9 cellular contexts compared by ENCODE assay signal in genomic region chr1:109274533-109275476, GRCh38. TPM values are rescaled to one million over a fixed set of nuclear protein-coding genes. Genes with fewer than 3 reads are reported as not detected.
DNase-seq lines count a peak whose midpoint lies in the region; ATAC-seq, FAIRE-seq and TF ChIP-seq lines count a peak whose summit lies in the region.
"Had no signal": no experiment of that assay in that cellular context is flagged by ENCODE, and none has a peak within 500 bp of the region (broad histone marks: within the 10 kb centered on the region; RNA-seq: fewer than 3 reads in every experiment).

No MANE protein-coding gene starts in this region.

- H3K4me3 ChIP-seq in pancreas: no peak overlapping the region

- H3K36me3 ChIP-seq in pancreas: no peaks in the 10 kb centered on the region

- H3K9me3 ChIP-seq in pancreas: no peaks in the 10 kb centered on the region

- ATAC-seq in pancreas: peak in 3 of 4 donors; percentile 68 to 86 (median 85)
- no peak for ATAC-seq in HG03439 (IDR thresholded peaks at IDR 0.05; ENCODE audit: unreplicated experiment)
- no peak for ATAC-seq in GM18511 (IDR thresholded peaks at IDR 0.05; ENCODE audit: unreplicated experiment)

- FAIRE-seq in pancreas (lab: Jason Lieb, UNC): no peak

- DNase-seq in ELF-1 (ENCODE audit: low read depth, low spot score) (peak; percentile 93), NCI-H526 treated with DMSO at 0.1 percent for 48 hours (lab: John Stamatoyannopoulos, UW) (peak; percentile 70), epidermal melanocyte (ENCODE audit: insufficient read length, low spot score) (peak; percentile 83), pancreas (peak in 4 of 6 donors; percentile 28 to 83 (median 78)), posterior vena cava (ENCODE audit: low spot score) (no peak), medulla oblongata (ENCODE audit: extremely low spot score) (no peak)

- intact Hi-C loops in pancreas (cut with DNase I) (loop anchor here in 2 of 3 donors (5.0 to 10.0 kb wide), 3 partner anchors 120 to 250 kb away; partner anchors contain the start of gene SORT1 (in 1 of the 2)), posterior vena cava (cut with DNase I) (no loop called here)

- 13 to 32% methylated on average over 24 of the region's 24 CpGs for WGBS in pancreas, 2 donors

- no peaks in the 10 kb centered on the region for H3K27me3 ChIP-seq in pancreas

- peaks cover 0 to 9% (median 6%) of the 10 kb centered on the region in 3 donors for H3K4me1 ChIP-seq in pancreas

- no peak for TF ChIP-seq CTCF in pancreas (IDR thresholded peaks at IDR 0.05)

- H3K27ac ChIP-seq in pancreas: peak overlapping the region in 2 of 4 donors; percentile 71 to 83

RNA-seq across cellular contexts. Expression of gene PSRC1, which starts 8.1 kb away (rescaled TPM):
- total RNA-seq in pancreas: 1 to 10 TPM in 2 of 6 donors, under 1 TPM in 4; 0.08 to 3.0 (median 0.78) TPM
- polyA plus RNA-seq in pancreas: 1 to 10 TPM; 2.2 to 5.4 TPM
- 1 to 10 TPM; 1.7 to 2.2 TPM for total RNA-seq in posterior vena cava

RNA-seq across cellular contexts. Expression of gene CELSR2, which starts 25.5 kb away (rescaled TPM):
- 1 to 10 TPM; 4.0 to 8.5 (median 4.7) TPM for total RNA-seq in pancreas
- polyA plus RNA-seq in pancreas: 1 to 10 TPM; 5.6 to 6.8 TPM
- total RNA-seq in posterior vena cava: 1 to 10 TPM; 2.8 to 3.3 TPM

RNA-seq across cellular contexts. Expression of gene MYBPHL, which starts 32.0 kb away (rescaled TPM):
- total RNA-seq in pancreas (under 1 TPM in 2 of 6 donors, not detected in 4; 0.26 to 0.28 TPM), posterior vena cava (under 1 TPM in 1 of 2 donors, not detected in 1; 0.29 TPM)
- polyA plus RNA-seq in pancreas: 1 to 10 TPM in 1 of 2 donors, under 1 TPM in 1; 0.27 to 1.1 TPM
- total RNA-seq: glomerular endothelial cell had no signal

Comparison
In these comparisons a context has a peak if more than half of its experiments do, and no peak if none do; other contexts are left out.
1. DNase-seq: peak in ELF-1 (single experiment), NCI-H526 treated with DMSO at 0.1 percent for 48 hours (single experiment), epidermal melanocyte (single experiment) and pancreas (4 of 6); none in posterior vena cava (single experiment) and medulla oblongata (single experiment).
2. ATAC-seq: peak in pancreas (3 of 4); none in HG03439 (single experiment) and GM18511 (single experiment).
3. intact Hi-C loops: an anchor here in pancreas (5.0 to 10.0 kb wide); none called in posterior vena cava.